3 cellular contexts compared by ENCODE assay signal in genomic region chr19:10679743-10680142, GRCh38.
TF ChIP-seq lines count a peak whose summit lies in the region.

No MANE protein-coding gene starts in this region.

TF ChIP-seq in HepG2, 621 proteins besides CTCF, POLR2A, EP300 and RAD21:
- TF ChIP-seq ZNF782 (CRISPR knock-in tag; IDR thresholded peaks at IDR 0.05; ENCODE audit: borderline replicate concordance): no peak
- TF ChIP-seq AGO2 (optimal IDR thresholded peaks at IDR 0.05; ENCODE audit: low read depth, low read length): peak; percentile 53
TF ChIP-seq in HepG2: peak in this region for 1.

TF ChIP-seq in WTC11, 78 proteins besides CTCF, POLR2A, EP300 and RAD21:
- TF ChIP-seq EMX1 (CRISPR knock-in tag; IDR thresholded peaks at IDR 0.05) (0 out of 2 replicates have a peak, but pooled peaks have one; percentile 27), RORB (CRISPR knock-in tag; IDR thresholded peaks at IDR 0.05) (no peak)

TF ChIP-seq in SK-N-SH, 30 proteins besides CTCF, POLR2A, EP300 and RAD21:
- TF ChIP-seq NFIC (IDR thresholded peaks at IDR 0.05; ENCODE audit: borderline replicate concordance): no peak
- no peak for TF ChIP-seq RXRA (IDR thresholded peaks at IDR 0.05; ENCODE audit: borderline replicate concordance, low read depth)
